In genomic region chr17:35088911-35089845, GRCh38 we compare ENCODE assay signal across 8 cellular contexts. TPM values are rescaled to one million over a fixed set of nuclear protein-coding genes. Genes with fewer than 3 reads are reported as not detected.
DNase-seq lines count a peak whose midpoint lies in the region; ATAC-seq and TF ChIP-seq lines count a peak whose summit lies in the region.

No MANE protein-coding gene starts in this region.

- H3K4me3 ChIP-seq in AG10803 (ENCODE audit: low read length), result peak overlapping the region; percentile 90

- peaks cover 30% of the 10 kb centered on the region for H3K4me1 Mint-ChIP-seq in chondrocyte (ENCODE audit: low read depth)

- ATAC-seq in GM18907 (IDR thresholded peaks at IDR 0.05; ENCODE audit: unreplicated experiment) (peak; percentile 69), HG03108 (IDR thresholded peaks at IDR 0.05; ENCODE audit: unreplicated experiment) (peak; percentile 62)

- H3K4me3 Mint-ChIP-seq in chondrocyte (ENCODE audit: unreplicated experiment), result peak overlapping the region; percentile 94

- TF ChIP-seq CTCF in AG10803 (conservative IDR thresholded peaks at IDR 0.05; ENCODE audit: low read length) (peak; percentile 46), chondrocyte (IDR thresholded peaks at IDR 0.05) (peak; percentile 89)

- H3K27ac Mint-ChIP-seq in chondrocyte (ENCODE audit: unreplicated experiment), result peak overlapping the region; percentile 96

- no peaks in the 10 kb centered on the region for H3K36me3 Mint-ChIP-seq in chondrocyte (ENCODE audit: low read depth)

- no peaks in the 10 kb centered on the region for H3K27me3 Mint-ChIP-seq in chondrocyte (ENCODE audit: low read depth)

- DNase-seq in AG10803 (ENCODE audit: low read depth) (peak; percentile 73), NCI-H2196 treated with DMSO at 0.1 percent for 48 hours (lab: John Stamatoyannopoulos, UW; ENCODE audit: unreplicated experiment) (peak; percentile 37), chondrocyte (ENCODE audit: low spot score) (no peak), kidney tubule cell (ENCODE audit: low spot score) (peak; percentile 88)
- DNase-seq in activated CD4-positive, alpha-beta T cell treated with anti-CD3 and anti-CD28 coated beads for 1 hour, result peak; percentile 82
- peak; percentile 88 to 93 for DNase-seq in stimulated activated CD4-positive, alpha-beta T cell treated with anti-CD3 and anti-CD28 coated beads, Interleukin-1b, Interleukin-23, amount 100 ng/mL, for 4 hours (ENCODE audit: low read depth in 2 of 2)

- no peaks in the 10 kb centered on the region for H3K9me3 Mint-ChIP-seq in chondrocyte (ENCODE audit: low read depth)

RNA-seq across cellular contexts. Expression of gene RFFL, which starts 25.7 kb away (rescaled TPM):
- 11.1 to 16.5 TPM (median 14.0 TPM) in 3 replicates for total RNA-seq in chondrocyte

RNA-seq across cellular contexts. Expression of gene RAD51D, which starts 30.5 kb away (rescaled TPM):
- 11.1 to 13.4 TPM (median 11.2 TPM) in 3 replicates for total RNA-seq in chondrocyte

RNA-seq across cellular contexts. Expression of gene FNDC8, which starts 32.2 kb away (rescaled TPM):
- total RNA-seq in chondrocyte, result not detected in 3 replicates

RNA-seq across cellular contexts. Expression of gene NLE1, which starts 52.9 kb away (rescaled TPM):
- 10.2 to 12.7 TPM (median 12.0 TPM) in 3 replicates for total RNA-seq in chondrocyte

RNA-seq across cellular contexts. Expression of gene UNC45B, which starts 58.4 kb away (rescaled TPM):
- not detected in 3 replicates for total RNA-seq in chondrocyte
